21 cellular contexts compared by ENCODE assay signal in the genomic region with DNA sequence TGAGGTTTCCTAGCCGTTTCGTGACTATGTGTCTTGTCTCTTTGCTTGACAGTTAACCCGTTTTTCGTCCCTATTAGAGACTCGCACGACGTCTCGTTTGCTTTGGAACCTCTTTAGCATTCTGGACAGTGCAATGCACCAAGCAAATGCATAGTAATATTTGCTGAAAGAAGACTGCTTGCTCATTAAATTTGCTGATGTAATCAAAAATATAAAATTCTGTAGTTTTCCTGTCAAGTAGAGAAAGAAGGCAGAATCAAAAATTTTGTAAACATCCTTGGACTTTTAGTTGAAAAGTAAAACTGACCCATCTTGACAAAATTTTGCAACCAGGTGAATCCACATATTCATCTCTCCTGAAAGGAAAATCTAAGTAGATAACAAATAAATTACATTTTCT.
"Had no signal": no experiment of that assay in that cellular context is flagged by ENCODE, and none has a peak within 500 bp of the region (broad histone marks: within the 10 kb centered on the region; RNA-seq: fewer than 3 reads in every experiment).

No MANE protein-coding gene starts in this region.

- DNase-seq: colonic mucosa; endodermal cell; gastrocnemius medialis; natural killer cell; occipital lobe; retina; spleen; stimulated activated CD4-positive, alpha-beta T cell treated with anti-CD3 and anti-CD28 coated beads, Interleukin-15, amount 100 ng/mL, for 24 hours; stimulated activated CD4-positive, alpha-beta T cell treated with anti-CD3 and anti-CD28 coated beads, Interleukin-2, amount 100 ng/mL, for 24 hours; stimulated activated CD4-positive, alpha-beta T cell treated with anti-CD3 and anti-CD28 coated beads, Interleukin-4, amount 100 ng/mL, for 4 hours; stimulated activated naive B cell treated with anti-CD40 and anti-IgM and Interleukin-4, amounts not matched to agents 10 μg/mL and 1 μg/mL and 100 μg/mL, for 72 hours; stomach; substantia nigra; transverse colon had no signal

- H2AFZ ChIP-seq: parathyroid adenoma had no signal

- H3K4me1 ChIP-seq: colonic mucosa, parathyroid adenoma, prostate gland, spleen, stomach had no signal

- FAIRE-seq: islet of Langerhans had no signal

- H3K9me3 ChIP-seq: colonic mucosa, gastrocnemius medialis, heart right ventricle, prostate gland, spleen, stomach, thoracic aorta, transverse colon had no signal

- ATAC-seq: natural killer cell; stimulated activated naive B cell treated with anti-CD40 and anti-IgM and Interleukin-4, amounts not matched to agents 10 μg/mL and 1 μg/mL and 100 μg/mL, for 72 hours had no signal

- H3K4me3 Mint-ChIP-seq: endodermal cell; mesothelial cell of epicardium; natural killer cell; neural crest cell; stimulated activated naive B cell treated with anti-CD40 and anti-IgM and Interleukin-4, amounts not matched to agents 10 μg/mL and 1 μg/mL and 100 μg/mL, for 72 hours had no signal

- H3K4me1 Mint-ChIP-seq: natural killer cell, neural crest cell had no signal

- H3K4me3 ChIP-seq: colonic mucosa, gastrocnemius medialis, heart right ventricle, prostate gland, spleen, stomach, thoracic aorta, transverse colon had no signal

- H3K36me3 Mint-ChIP-seq: mesothelial cell of epicardium; natural killer cell; stimulated activated naive B cell treated with anti-CD40 and anti-IgM and Interleukin-4, amounts not matched to agents 10 μg/mL and 1 μg/mL and 100 μg/mL, for 72 hours had no signal

- H3K79me2 ChIP-seq: parathyroid adenoma had no signal

- H3K36me3 ChIP-seq: colonic mucosa, gastrocnemius medialis, heart right ventricle, prostate gland, spleen, stomach, thoracic aorta, transverse colon had no signal

- H3K9ac ChIP-seq: parathyroid adenoma had no signal

- H3K9me3 Mint-ChIP-seq: endodermal cell; natural killer cell; stimulated activated naive B cell treated with anti-CD40 and anti-IgM and Interleukin-4, amounts not matched to agents 10 μg/mL and 1 μg/mL and 100 μg/mL, for 72 hours had no signal

- H3K27ac ChIP-seq: colonic mucosa, gastrocnemius medialis, heart right ventricle, parathyroid adenoma, prostate gland, spleen, stomach, thoracic aorta had no signal

- H3K27me3 ChIP-seq: colonic mucosa, gastrocnemius medialis, heart right ventricle, spleen, stomach, transverse colon had no signal

- H3K27ac Mint-ChIP-seq: endodermal cell, mesothelial cell of epicardium, natural killer cell had no signal
